ENCODE assay signal across 8 cellular contexts in genomic region chr6:32176476-32177181, GRCh38. TPM values are rescaled to one million over a fixed set of nuclear protein-coding genes. Genes with fewer than 3 reads are reported as not detected.
A peak's percentile ranks its signal among the peaks of the same experiment; 100 is the strongest.
DNase-seq lines count a peak whose midpoint lies in the region; ATAC-seq and TF ChIP-seq lines count a peak whose summit lies in the region.

No MANE protein-coding gene starts in this region.

- H3K27ac Mint-ChIP-seq in T-helper 17 cell: peak overlapping the region; percentile 98

- TF ChIP-seq CTCF in fibroblast of the aortic adventitia (IDR thresholded peaks at IDR 0.05; ENCODE audit: insufficient read depth, low read length) (no peak), retinal pigment epithelial cell (conservative IDR thresholded peaks at IDR 0.05; ENCODE audit: low read depth, low read length) (no peak)

- H3K4me3 Mint-ChIP-seq in T-helper 17 cell: peak overlapping the region; percentile 98

- no peaks in the 10 kb centered on the region for H3K9me3 ChIP-seq in T-helper 17 cell (ENCODE audit: control insufficient read depth, low read length, poor library complexity, severe bottlenecking)

- ATAC-seq in T-helper 17 cell (no peak), HG02798 (IDR thresholded peaks at IDR 0.05; ENCODE audit: poor library complexity, unreplicated experiment) (no peak)

- H3K4me1 Mint-ChIP-seq in T-helper 17 cell: peaks cover 72% of the 10 kb centered on the region

- H3K4me3 ChIP-seq in fibroblast of the aortic adventitia (ENCODE audit: low read depth, low read length) (peak overlapping the region; percentile 94), retinal pigment epithelial cell (ENCODE audit: low read length) (peak overlapping the region; percentile 95)

- DNase-seq in NCI-H82 treated with DMSO at 0.1 percent for 48 hours (lab: John Stamatoyannopoulos, UW; ENCODE audit: unreplicated experiment) (peak; percentile 78), NCI-H82 (lab: John Stamatoyannopoulos, UW) (no peak), T-helper 17 cell (no peak), fibroblast of the aortic adventitia (ENCODE audit: low read depth) (peak; percentile 71), retinal pigment epithelial cell (ENCODE audit: low read depth) (no peak), SKM-1 (lab: John Stamatoyannopoulos, UW; ENCODE audit: unreplicated experiment) (no peak), cerebellar nuclear complex (lab: John Stamatoyannopoulos, UW) (no peak)

- H3K27me3 Mint-ChIP-seq in T-helper 17 cell: no peaks in the 10 kb centered on the region

- H3K36me3 Mint-ChIP-seq in T-helper 17 cell (ENCODE audit: low read depth): peaks cover 6% of the 10 kb centered on the region

RNA-seq across cellular contexts. Expression of gene AGPAT1, which starts 0.7 kb away (rescaled TPM):
- total RNA-seq in T-helper 17 cell: 10 to 100 TPM; 22.7 to 54.2 TPM
- total RNA-seq in fibroblast of the aortic adventitia (ENCODE audit: low replicate concordance): 19.1 and 41.1 TPM in 2 replicates

RNA-seq across cellular contexts. Expression of gene RNF5, which starts 1.6 kb away (rescaled TPM):
- total RNA-seq in T-helper 17 cell (10 to 100 TPM; 20.9 to 30.0 TPM), fibroblast of the aortic adventitia (ENCODE audit: low replicate concordance) (13.2 and 43.5 TPM in 2 replicates)

RNA-seq across cellular contexts. Expression of gene AGER, which starts 7.4 kb away (rescaled TPM):
- 10 to 100 TPM; 22.2 to 27.4 TPM for total RNA-seq in T-helper 17 cell
- 0.16 and 0.18 TPM in 2 replicates for total RNA-seq in fibroblast of the aortic adventitia (ENCODE audit: low replicate concordance)

RNA-seq across cellular contexts. Expression of gene EGFL8, which starts 12.2 kb away (rescaled TPM):
- 1 to 10 TPM; 9.6 to 9.7 TPM for total RNA-seq in T-helper 17 cell
- total RNA-seq in fibroblast of the aortic adventitia (ENCODE audit: low replicate concordance): 0.16 and 0.72 TPM in 2 replicates

RNA-seq across cellular contexts. Expression of gene PBX2, which starts 13.4 kb away (rescaled TPM):
- 100 to 1,000 TPM; 103 to 110 TPM for total RNA-seq in T-helper 17 cell
- 6.5 and 19.6 TPM in 2 replicates for total RNA-seq in fibroblast of the aortic adventitia (ENCODE audit: low replicate concordance)

Comparison
In these comparisons a context has a peak if more than half of its experiments do, and no peak if none do; other contexts are left out.
1. DNase-seq: peak in NCI-H82 treated with DMSO at 0.1 percent for 48 hours (single experiment) and fibroblast of the aortic adventitia (single experiment); none in NCI-H82 (single experiment), T-helper 17 cell (0 of 3), retinal pigment epithelial cell (single experiment), SKM-1 (single experiment) and cerebellar nuclear complex (0 of 2).
2. RNA of gene AGER, which starts 7.4 kb away (total RNA-seq): 22.2 to 27.4 TPM in T-helper 17 cell; 0.16 to 0.18 TPM in fibroblast of the aortic adventitia; every median in the first group is over 10 times any median in the second.